In the genomic region with DNA sequence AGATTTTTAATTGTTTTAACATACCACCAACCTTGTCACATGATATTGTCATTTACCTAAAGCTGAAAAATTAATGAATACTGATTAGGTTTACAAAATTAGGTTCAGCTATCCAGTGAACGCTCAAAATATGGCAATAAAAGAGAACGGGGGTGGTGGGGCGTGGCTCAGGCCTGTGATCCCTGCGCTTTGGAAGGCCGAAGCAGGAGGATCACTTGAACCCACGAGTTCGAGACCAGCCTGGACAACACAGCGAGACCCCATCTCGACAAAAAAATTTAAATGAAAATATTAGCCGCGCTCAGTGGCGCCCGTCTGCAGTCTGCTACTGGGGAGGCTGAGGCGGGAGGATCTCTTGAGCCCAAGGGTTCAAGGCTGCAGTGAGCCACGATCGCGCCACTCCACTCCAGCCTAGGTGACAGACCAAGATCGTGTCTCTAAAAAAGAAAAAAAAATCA, we compare ENCODE assay signal across 8 cellular contexts. TPM values are rescaled to one million over a fixed set of nuclear protein-coding genes. Genes with fewer than 3 reads are reported as not detected.
A peak's percentile ranks its signal among the peaks of the same experiment; 100 is the strongest.
DNase-seq lines count a peak whose midpoint lies in the region; ATAC-seq and TF ChIP-seq lines count a peak whose summit lies in the region.

No MANE protein-coding gene starts in this region.

- H3K36me3 Mint-ChIP-seq in T-cell (peaks cover 11% of the 10 kb centered on the region), glutamatergic neuron (ENCODE audit: unreplicated experiment) (no peaks in the 10 kb centered on the region)

- H3K9me3 Mint-ChIP-seq in T-cell (no peaks in the 10 kb centered on the region), glutamatergic neuron (ENCODE audit: unreplicated experiment) (peaks cover 6% of the 10 kb centered on the region)

- H3K27me3 Mint-ChIP-seq in T-cell (peaks cover 0 to 1% of the 10 kb centered on the region in 2 donors), glutamatergic neuron (ENCODE audit: unreplicated experiment) (peaks cover 8% of the 10 kb centered on the region)

- H3K27ac Mint-ChIP-seq in T-cell (peak overlapping the region; percentile 97 to 98), glutamatergic neuron (ENCODE audit: unreplicated experiment) (peak overlapping the region; percentile 90)

- TF ChIP-seq CTCF in glutamatergic neuron (IDR thresholded peaks at IDR 0.05; ENCODE audit: partially characterized antibody, unreplicated experiment), result no peak

- no peak for DNase-seq in T-cell
- DNase-seq in glutamatergic neuron, result no peak
- DNase-seq in activated CD4-positive, CD25-positive, alpha-beta regulatory T cell treated with anti-CD3 and anti-CD28 coated beads, Interleukin-2, amount 50 U/mL, for 72 hours, result no peak
- DNase-seq in stimulated activated CD8-positive, alpha-beta memory T cell treated with anti-CD3 and anti-CD28 coated beads, Interleukin-4, amount 100 ng/mL, for 48 hours, result no peak

- peak overlapping the region in 16 of 21 experiments; percentile 8 to 95 (median 87) for H3K27ac ChIP-seq in skin epidermis

- POLR2A ChIA-PET in T-cell (lab: Charles Lee), result interaction anchor here in 1 of 2 donors (0.5 to 1.6 kb wide), 5 partner anchors 13 to 140 kb away, joined by 3 to 6 read pairs (median 5); partner anchors contain the start of genes AP1M1, KLF2 and RAB8A

- H3K4me3 Mint-ChIP-seq in T-cell (peak overlapping the region; percentile 99 to 100 (median 100)), glutamatergic neuron (ENCODE audit: unreplicated experiment) (peak overlapping the region; percentile 93)

- H3K4me1 Mint-ChIP-seq in T-cell, result peaks cover 35 to 41% (median 37%) of the 10 kb centered on the region in 3 donors
- peaks cover 3% of the 10 kb centered on the region for H3K4me1 Mint-ChIP-seq in glutamatergic neuron (ENCODE audit: low read depth, unreplicated experiment)

- peak overlapping the region; percentile 74 to 98 (median 94) for H3K4me3 ChIP-seq in skin epidermis

- peak; percentile 4 for ATAC-seq in GM21717 (IDR thresholded peaks at IDR 0.05; ENCODE audit: unreplicated experiment)
- ATAC-seq in T-cell (replicated peaks in 1 of 4), result no peak
- no peak for ATAC-seq in GM19351 (IDR thresholded peaks at IDR 0.05; ENCODE audit: unreplicated experiment)
- no peak for ATAC-seq in GM21786 (IDR thresholded peaks at IDR 0.05; ENCODE audit: unreplicated experiment)

- CTCF ChIA-PET in T-cell (lab: Charles Lee), result interaction anchor here (0.6 to 1.9 kb wide), 15 partner anchors 13 to 1904 kb away, joined by 3 to 23 read pairs (median 6); partner anchors contain the start of genes AKAP8L (in 1 of the 2), AP1M1 (in 1 of the 2) and HSH2D (in 1 of the 2)

RNA-seq across cellular contexts. Expression of gene FAM32A, which starts 0.5 kb away (rescaled TPM):
- 10 to 100 TPM; 42.1 to 60.6 (median 53.3) TPM for total RNA-seq in T-cell
- total RNA-seq in glutamatergic neuron (ENCODE audit: unreplicated experiment), result 103 TPM

RNA-seq across cellular contexts. Expression of gene CIB3, which starts 11.4 kb away (rescaled TPM):
- total RNA-seq in T-cell, result not detected
- total RNA-seq in glutamatergic neuron (ENCODE audit: unreplicated experiment), result not detected

RNA-seq across cellular contexts. Expression of gene AP1M1, which starts 13.0 kb away (rescaled TPM):
- total RNA-seq in T-cell (100 to 1,000 TPM in 4 of 5 donors, 10 to 100 TPM in 1; 94.9 to 171 (median 133) TPM), glutamatergic neuron (ENCODE audit: unreplicated experiment) (87.6 TPM)

RNA-seq across cellular contexts. Expression of gene HSH2D, which starts 41.2 kb away (rescaled TPM):
- 10 to 100 TPM; 23.5 to 37.0 (median 28.5) TPM for total RNA-seq in T-cell
- total RNA-seq in glutamatergic neuron (ENCODE audit: unreplicated experiment), result not detected
